1 cellular context compared by ENCODE assay signal in the genomic region with DNA sequence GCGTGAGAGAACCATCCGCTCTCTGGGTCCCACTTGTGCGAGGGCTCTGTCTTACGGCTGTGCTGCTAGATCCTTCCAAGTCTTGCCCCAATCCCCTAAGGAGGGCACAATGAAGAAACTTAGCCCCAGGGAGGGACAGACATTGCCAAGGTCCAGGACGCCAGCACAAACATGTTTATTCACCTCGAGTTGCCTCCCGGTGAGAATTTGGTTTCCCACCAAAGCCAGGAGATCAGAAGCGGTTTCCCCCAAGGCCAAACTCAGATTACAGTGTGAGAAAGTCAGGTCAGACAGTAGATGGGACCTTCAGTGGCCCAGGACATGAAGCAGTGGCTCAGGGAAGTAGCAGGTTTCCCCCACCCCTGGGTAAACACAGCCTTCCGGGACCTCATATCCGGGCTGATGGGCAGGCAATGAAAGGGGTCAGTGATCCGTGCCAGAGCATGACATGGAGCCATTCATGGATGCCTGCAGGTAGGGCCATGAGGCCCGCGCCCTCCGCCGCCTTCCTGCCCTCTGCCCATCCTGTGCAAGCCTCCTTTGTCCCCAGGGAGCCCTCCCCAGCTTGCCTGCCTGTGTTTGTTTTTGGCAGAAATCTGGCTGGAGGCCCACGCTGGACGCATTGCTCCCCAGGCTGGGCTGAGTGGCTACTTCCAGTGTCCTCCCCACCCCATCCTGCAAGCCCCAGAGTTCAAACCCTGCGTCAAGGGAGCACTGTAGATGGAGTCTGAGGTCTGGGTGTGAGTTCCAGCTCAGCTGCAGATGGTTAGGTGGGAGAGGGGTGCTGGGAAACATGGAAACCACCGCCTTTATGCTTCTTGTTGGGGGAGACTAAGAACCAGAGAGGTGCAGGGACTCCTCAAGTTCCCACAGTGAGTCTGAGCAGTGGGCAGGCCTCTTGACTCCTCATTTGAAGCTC.
A peak's percentile ranks its signal among the peaks of the same experiment; 100 is the strongest.
TF ChIP-seq lines count a peak whose summit lies in the region.

No MANE protein-coding gene starts in this region.

TF ChIP-seq in HepG2, 621 proteins besides CTCF, POLR2A, EP300 and RAD21 (continued from another document and continues in another):
- TF ChIP-seq, protein P1, sequence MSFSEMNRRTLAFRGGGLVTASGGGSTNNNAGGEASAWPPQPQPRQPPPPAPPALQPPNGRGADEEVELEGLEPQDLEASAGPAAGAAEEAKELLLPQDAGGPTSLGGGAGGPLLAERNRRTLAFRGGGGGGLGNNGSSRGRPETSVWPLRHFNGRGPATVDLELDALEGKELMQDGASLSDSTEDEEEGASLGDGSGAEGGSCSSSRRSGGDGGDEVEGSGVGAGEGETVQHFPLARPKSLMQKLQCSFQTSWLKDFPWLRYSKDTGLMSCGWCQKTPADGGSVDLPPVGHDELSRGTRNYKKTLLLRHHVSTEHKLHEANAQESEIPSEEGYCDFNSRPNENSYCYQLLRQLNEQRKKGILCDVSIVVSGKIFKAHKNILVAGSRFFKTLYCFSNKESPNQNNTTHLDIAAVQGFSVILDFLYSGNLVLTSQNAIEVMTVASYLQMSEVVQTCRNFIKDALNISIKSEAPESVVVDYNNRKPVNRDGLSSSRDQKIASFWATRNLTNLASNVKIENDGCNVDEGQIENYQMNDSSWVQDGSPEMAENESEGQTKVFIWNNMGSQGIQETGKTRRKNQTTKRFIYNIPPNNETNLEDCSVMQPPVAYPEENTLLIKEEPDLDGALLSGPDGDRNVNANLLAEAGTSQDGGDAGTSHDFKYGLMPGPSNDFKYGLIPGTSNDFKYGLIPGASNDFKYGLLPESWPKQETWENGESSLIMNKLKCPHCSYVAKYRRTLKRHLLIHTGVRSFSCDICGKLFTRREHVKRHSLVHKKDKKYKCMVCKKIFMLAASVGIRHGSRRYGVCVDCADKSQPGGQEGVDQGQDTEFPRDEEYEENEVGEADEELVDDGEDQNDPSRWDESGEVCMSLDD (CRISPR knock-in tag; IDR thresholded peaks at IDR 0.05; ENCODE audit: borderline replicate concordance) = peak; percentile 81; the same call in 1 of the 2 replicates
- TF ChIP-seq ATM (IDR thresholded peaks at IDR 0.05; ENCODE audit: borderline replicate concordance) = no peak
- TF ChIP-seq, protein P2, sequence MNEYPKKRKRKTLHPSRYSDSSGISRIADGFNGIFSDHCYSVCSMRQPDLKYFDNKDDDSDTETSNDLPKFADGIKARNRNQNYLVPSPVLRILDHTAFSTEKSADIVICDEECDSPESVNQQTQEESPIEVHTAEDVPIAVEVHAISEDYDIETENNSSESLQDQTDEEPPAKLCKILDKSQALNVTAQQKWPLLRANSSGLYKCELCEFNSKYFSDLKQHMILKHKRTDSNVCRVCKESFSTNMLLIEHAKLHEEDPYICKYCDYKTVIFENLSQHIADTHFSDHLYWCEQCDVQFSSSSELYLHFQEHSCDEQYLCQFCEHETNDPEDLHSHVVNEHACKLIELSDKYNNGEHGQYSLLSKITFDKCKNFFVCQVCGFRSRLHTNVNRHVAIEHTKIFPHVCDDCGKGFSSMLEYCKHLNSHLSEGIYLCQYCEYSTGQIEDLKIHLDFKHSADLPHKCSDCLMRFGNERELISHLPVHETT (CRISPR knock-in tag; conservative IDR thresholded peaks at IDR 0.05) = peak; percentile 50; the same call in 1 of the 2 replicates
- TF ChIP-seq, protein P3, sequence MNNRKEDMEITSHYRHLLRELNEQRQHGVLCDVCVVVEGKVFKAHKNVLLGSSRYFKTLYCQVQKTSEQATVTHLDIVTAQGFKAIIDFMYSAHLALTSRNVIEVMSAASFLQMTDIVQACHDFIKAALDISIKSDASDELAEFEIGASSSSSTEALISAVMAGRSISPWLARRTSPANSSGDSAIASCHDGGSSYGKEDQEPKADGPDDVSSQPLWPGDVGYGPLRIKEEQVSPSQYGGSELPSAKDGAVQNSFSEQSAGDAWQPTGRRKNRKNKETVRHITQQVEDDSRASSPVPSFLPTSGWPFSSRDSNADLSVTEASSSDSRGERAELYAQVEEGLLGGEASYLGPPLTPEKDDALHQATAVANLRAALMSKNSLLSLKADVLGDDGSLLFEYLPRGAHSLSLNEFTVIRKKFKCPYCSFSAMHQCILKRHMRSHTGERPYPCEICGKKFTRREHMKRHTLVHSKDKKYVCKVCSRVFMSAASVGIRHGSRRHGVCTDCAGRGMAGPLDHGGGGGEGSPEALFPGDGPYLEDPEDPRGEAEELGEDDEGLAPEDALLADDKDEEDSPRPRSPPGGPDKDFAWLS (CRISPR knock-in tag; IDR thresholded peaks at IDR 0.05; ENCODE audit: borderline replicate concordance) = peak; percentile 100
- 0 out of 2 replicates have a peak, but pooled peaks have one; percentile 16 for TF ChIP-seq MZF1 (CRISPR knock-in tag; IDR thresholded peaks at IDR 0.05; ENCODE audit: borderline replicate concordance)
- no peak for TF ChIP-seq RBAK (CRISPR knock-in tag; IDR thresholded peaks at IDR 0.05)
- TF ChIP-seq, protein P4, sequence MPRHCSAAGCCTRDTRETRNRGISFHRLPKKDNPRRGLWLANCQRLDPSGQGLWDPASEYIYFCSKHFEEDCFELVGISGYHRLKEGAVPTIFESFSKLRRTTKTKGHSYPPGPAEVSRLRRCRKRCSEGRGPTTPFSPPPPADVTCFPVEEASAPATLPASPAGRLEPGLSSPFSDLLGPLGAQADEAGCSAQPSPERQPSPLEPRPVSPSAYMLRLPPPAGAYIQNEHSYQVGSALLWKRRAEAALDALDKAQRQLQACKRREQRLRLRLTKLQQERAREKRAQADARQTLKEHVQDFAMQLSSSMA (CRISPR knock-in tag; IDR thresholded peaks at IDR 0.05) = no peak
- TF ChIP-seq FOXA3 (CRISPR knock-in tag; IDR thresholded peaks at IDR 0.05) = peak; percentile 100
- TF ChIP-seq PHB2 (IDR thresholded peaks at IDR 0.05; ENCODE audit: partially characterized antibody) = no peak
- TF ChIP-seq ZMYM3 (CRISPR knock-in tag; IDR thresholded peaks at IDR 0.05) = peak; percentile 97
- TF ChIP-seq ATF1 (CRISPR knock-in tag; IDR thresholded peaks at IDR 0.05) = no peak
- no peak for TF ChIP-seq ZNF180 (CRISPR knock-in tag; IDR thresholded peaks at IDR 0.05; ENCODE audit: borderline replicate concordance, low read depth)
- peak; percentile 50; the same call in 1 of the 2 replicates for TF ChIP-seq ZNF7 (CRISPR knock-in tag; IDR thresholded peaks at IDR 0.05)
- TF ChIP-seq SNAPC2 (CRISPR knock-in tag; IDR thresholded peaks at IDR 0.05) = peak; percentile 98
- TF ChIP-seq ZNF296 (CRISPR knock-in tag; conservative IDR thresholded peaks at IDR 0.05) = peak; percentile 93
- TF ChIP-seq ZNF616 (CRISPR knock-in tag; IDR thresholded peaks at IDR 0.05; ENCODE audit: low read depth) = peak; percentile 80
- peak; percentile 69; the same call in 1 of the 2 replicates for TF ChIP-seq ZFP36L1 (CRISPR knock-in tag; IDR thresholded peaks at IDR 0.05)
- TF ChIP-seq FOSL2 (CRISPR knock-in tag; IDR thresholded peaks at IDR 0.05) = peak; percentile 83
- TF ChIP-seq DMAP1 (CRISPR knock-in tag; IDR thresholded peaks at IDR 0.05) = peak; percentile 87
- no peak for TF ChIP-seq PLRG1 (conservative IDR thresholded peaks at IDR 0.05)
- TF ChIP-seq HDAC6 (IDR thresholded peaks at IDR 0.05; ENCODE audit: low read depth, low read length) = no peak
- TF ChIP-seq, protein P5, sequence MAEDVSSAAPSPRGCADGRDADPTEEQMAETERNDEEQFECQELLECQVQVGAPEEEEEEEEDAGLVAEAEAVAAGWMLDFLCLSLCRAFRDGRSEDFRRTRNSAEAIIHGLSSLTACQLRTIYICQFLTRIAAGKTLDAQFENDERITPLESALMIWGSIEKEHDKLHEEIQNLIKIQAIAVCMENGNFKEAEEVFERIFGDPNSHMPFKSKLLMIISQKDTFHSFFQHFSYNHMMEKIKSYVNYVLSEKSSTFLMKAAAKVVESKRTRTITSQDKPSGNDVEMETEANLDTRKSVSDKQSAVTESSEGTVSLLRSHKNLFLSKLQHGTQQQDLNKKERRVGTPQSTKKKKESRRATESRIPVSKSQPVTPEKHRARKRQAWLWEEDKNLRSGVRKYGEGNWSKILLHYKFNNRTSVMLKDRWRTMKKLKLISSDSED (CRISPR knock-in tag; IDR thresholded peaks at IDR 0.05) = peak; percentile 49; the same call in 1 of the 2 replicates
- TF ChIP-seq ZNF678 (CRISPR knock-in tag; IDR thresholded peaks at IDR 0.05) = peak; percentile 99
- TF ChIP-seq GATA4 (IDR thresholded peaks at IDR 0.05; ENCODE audit: borderline replicate concordance, low read depth) = peak; percentile 83
- peak; percentile 97 for TF ChIP-seq ZZZ3 (CRISPR knock-in tag; IDR thresholded peaks at IDR 0.05; ENCODE audit: borderline replicate concordance)
- TF ChIP-seq, protein P6, sequence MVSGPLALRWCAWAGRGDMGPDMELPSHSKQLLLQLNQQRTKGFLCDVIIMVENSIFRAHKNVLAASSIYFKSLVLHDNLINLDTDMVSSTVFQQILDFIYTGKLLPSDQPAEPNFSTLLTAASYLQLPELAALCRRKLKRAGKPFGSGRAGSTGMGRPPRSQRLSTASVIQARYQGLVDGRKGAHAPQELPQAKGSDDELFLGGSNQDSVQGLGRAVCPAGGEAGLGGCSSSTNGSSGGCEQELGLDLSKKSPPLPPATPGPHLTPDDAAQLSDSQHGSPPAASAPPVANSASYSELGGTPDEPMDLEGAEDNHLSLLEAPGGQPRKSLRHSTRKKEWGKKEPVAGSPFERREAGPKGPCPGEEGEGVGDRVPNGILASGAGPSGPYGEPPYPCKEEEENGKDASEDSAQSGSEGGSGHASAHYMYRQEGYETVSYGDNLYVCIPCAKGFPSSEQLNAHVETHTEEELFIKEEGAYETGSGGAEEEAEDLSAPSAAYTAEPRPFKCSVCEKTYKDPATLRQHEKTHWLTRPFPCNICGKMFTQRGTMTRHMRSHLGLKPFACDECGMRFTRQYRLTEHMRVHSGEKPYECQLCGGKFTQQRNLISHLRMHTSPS (CRISPR knock-in tag; IDR thresholded peaks at IDR 0.05; ENCODE audit: low read depth) = peak; percentile 100
- TF ChIP-seq ZSCAN25 (CRISPR knock-in tag; IDR thresholded peaks at IDR 0.05) = no peak; the same call in 1 of the 2 replicates
- no peak; the same call in 1 of the 2 replicates for TF ChIP-seq KLF15 (CRISPR knock-in tag; IDR thresholded peaks at IDR 0.05; ENCODE audit: borderline replicate concordance)
- no peak for TF ChIP-seq ZNF234 (CRISPR knock-in tag; conservative IDR thresholded peaks at IDR 0.05)
- TF ChIP-seq, protein P7, sequence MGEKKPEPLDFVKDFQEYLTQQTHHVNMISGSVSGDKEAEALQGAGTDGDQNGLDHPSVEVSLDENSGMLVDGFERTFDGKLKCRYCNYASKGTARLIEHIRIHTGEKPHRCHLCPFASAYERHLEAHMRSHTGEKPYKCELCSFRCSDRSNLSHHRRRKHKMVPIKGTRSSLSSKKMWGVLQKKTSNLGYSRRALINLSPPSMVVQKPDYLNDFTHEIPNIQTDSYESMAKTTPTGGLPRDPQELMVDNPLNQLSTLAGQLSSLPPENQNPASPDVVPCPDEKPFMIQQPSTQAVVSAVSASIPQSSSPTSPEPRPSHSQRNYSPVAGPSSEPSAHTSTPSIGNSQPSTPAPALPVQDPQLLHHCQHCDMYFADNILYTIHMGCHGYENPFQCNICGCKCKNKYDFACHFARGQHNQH (CRISPR knock-in tag; IDR thresholded peaks at IDR 0.05) = peak; percentile 99
- TF ChIP-seq, protein P8, sequence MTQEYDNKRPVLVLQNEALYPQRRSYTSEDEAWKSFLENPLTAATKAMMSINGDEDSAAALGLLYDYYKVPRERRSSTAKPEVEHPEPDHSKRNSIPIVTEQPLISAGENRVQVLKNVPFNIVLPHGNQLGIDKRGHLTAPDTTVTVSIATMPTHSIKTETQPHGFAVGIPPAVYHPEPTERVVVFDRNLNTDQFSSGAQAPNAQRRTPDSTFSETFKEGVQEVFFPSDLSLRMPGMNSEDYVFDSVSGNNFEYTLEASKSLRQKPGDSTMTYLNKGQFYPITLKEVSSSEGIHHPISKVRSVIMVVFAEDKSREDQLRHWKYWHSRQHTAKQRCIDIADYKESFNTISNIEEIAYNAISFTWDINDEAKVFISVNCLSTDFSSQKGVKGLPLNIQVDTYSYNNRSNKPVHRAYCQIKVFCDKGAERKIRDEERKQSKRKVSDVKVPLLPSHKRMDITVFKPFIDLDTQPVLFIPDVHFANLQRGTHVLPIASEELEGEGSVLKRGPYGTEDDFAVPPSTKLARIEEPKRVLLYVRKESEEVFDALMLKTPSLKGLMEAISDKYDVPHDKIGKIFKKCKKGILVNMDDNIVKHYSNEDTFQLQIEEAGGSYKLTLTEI (CRISPR knock-in tag; conservative IDR thresholded peaks at IDR 0.05) = no peak
- peak; percentile 41 for TF ChIP-seq HOXA9 (CRISPR knock-in tag; IDR thresholded peaks at IDR 0.05; ENCODE audit: borderline replicate concordance)
- TF ChIP-seq ZNF562 (CRISPR knock-in tag; IDR thresholded peaks at IDR 0.05; ENCODE audit: borderline replicate concordance) = no peak
- TF ChIP-seq, protein P9, sequence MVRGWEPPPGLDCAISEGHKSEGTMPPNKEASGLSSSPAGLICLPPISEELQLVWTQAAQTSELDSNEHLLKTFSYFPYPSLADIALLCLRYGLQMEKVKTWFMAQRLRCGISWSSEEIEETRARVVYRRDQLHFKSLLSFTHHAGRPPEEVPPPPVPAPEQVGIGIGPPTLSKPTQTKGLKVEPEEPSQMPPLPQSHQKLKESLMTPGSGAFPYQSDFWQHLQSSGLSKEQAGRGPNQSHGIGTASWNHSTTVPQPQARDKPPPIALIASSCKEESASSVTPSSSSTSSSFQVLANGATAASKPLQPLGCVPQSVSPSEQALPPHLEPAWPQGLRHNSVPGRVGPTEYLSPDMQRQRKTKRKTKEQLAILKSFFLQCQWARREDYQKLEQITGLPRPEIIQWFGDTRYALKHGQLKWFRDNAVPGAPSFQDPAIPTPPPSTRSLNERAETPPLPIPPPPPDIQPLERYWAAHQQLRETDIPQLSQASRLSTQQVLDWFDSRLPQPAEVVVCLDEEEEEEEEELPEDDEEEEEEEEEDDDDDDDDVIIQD (CRISPR knock-in tag; IDR thresholded peaks at IDR 0.05; ENCODE audit: low read depth) = peak; percentile 45; the same call in 1 of the 2 replicates
- no peak for TF ChIP-seq HOXD1 (CRISPR knock-in tag; IDR thresholded peaks at IDR 0.05)
- TF ChIP-seq KDM3A (CRISPR knock-in tag; IDR thresholded peaks at IDR 0.05; ENCODE audit: low read depth) = peak; percentile 94
- peak; percentile 67 for TF ChIP-seq ZNF749 (CRISPR knock-in tag; IDR thresholded peaks at IDR 0.05; ENCODE audit: borderline replicate concordance)
- TF ChIP-seq CBX1 (IDR thresholded peaks at IDR 0.05; ENCODE audit: low read depth) = no peak
- peak; percentile 96 for TF ChIP-seq ZNF788 (CRISPR knock-in tag; IDR thresholded peaks at IDR 0.05; ENCODE audit: borderline replicate concordance)
- TF ChIP-seq BRD4 (CRISPR knock-in tag; IDR thresholded peaks at IDR 0.05) = peak; percentile 56; the same call in 1 of the 2 replicates
- TF ChIP-seq FOXJ3 (CRISPR knock-in tag; IDR thresholded peaks at IDR 0.05; ENCODE audit: borderline replicate concordance) = 0 out of 2 replicates have a peak, but pooled peaks have one; percentile 45
- TF ChIP-seq ZNF782 (CRISPR knock-in tag; IDR thresholded peaks at IDR 0.05; ENCODE audit: borderline replicate concordance) = peak; percentile 97; the same call in 1 of the 2 replicates
- no peak for TF ChIP-seq SRF (IDR thresholded peaks at IDR 0.05; ENCODE audit: low read depth, low read length)
